ENCODE assay signal across 19 cellular contexts in genomic region chrX:53373307-53373706, GRCh38.
"Had no signal": no experiment of that assay in that cellular context is flagged by ENCODE, and none has a peak within 500 bp of the region (broad histone marks: within the 10 kb centered on the region; RNA-seq: fewer than 3 reads in every experiment).

No MANE protein-coding gene starts in this region.

- DNase-seq: KBM-7, MV-4-11, NCI-H1048, NCI-H1105 treated with DMSO at 0.1 percent for 48 hours, NCI-H1436 treated with DMSO at 0.1 percent for 48 hours, NCI-H1694, NCI-H187 treated with DMSO at 0.1 percent for 48 hours, NCI-H2029 treated with DMSO at 0.1 percent for 48 hours, NCI-H2227 treated with DMSO at 0.1 percent for 48 hours, NCI-H446, NCI-H510A, NCI-H524 treated with DMSO at 0.1 percent for 48 hours, NCI-H69, NCI-H774, SHP77 had no signal

- FAIRE-seq: HTR-8/SVneo had no signal

- H3K27ac Mint-ChIP-seq: IgD-negative memory B cell had no signal

- H3K4me1 Mint-ChIP-seq: IgD-negative memory B cell had no signal

- H3K27ac ChIP-seq: HL-60, RWPE1 had no signal

- H3K27me3 Mint-ChIP-seq: IgD-negative memory B cell had no signal

- H3K4me3 Mint-ChIP-seq: IgD-negative memory B cell had no signal
